In genomic region chr12:93244514-93245077, GRCh38 we compare ENCODE assay signal across 10 cellular contexts.
DNase-seq lines count a peak whose midpoint lies in the region; ATAC-seq and TF ChIP-seq lines count a peak whose summit lies in the region.
"Had no signal": no experiment of that assay in that cellular context is flagged by ENCODE, and none has a peak within 500 bp of the region (broad histone marks: within the 10 kb centered on the region; RNA-seq: fewer than 3 reads in every experiment).

No MANE protein-coding gene starts in this region.

- peak overlapping the region; percentile 74 for H3K27ac Mint-ChIP-seq in Caco-2 (ENCODE audit: unreplicated experiment)
- H3K27ac Mint-ChIP-seq in activated T-helper 1 cell treated with anti-CD3 and anti-CD28 coated beads, Interleukin-12 subunit alpha, Interleukin-12 subunit beta, Interleukin-2, Interleukin-4 antibody, amounts not matched to agents 30 ng/mL and 10 ng/mL and 1 ng/mL, durations not matched to agents 14 hours and 24 hours and 36 hours, result peak overlapping the region; percentile 69
- H3K27ac Mint-ChIP-seq in nephron, result peak overlapping the region; percentile 21 to 52 (median 23)

- H3K4me1 Mint-ChIP-seq in Caco-2 (ENCODE audit: low read depth, unreplicated experiment) (peaks cover 13% of the 10 kb centered on the region), nephron (peaks cover 40% of the 10 kb centered on the region)
- peaks cover 66% of the 10 kb centered on the region for H3K4me1 Mint-ChIP-seq in activated T-helper 1 cell treated with anti-CD3 and anti-CD28 coated beads, Interleukin-12 subunit alpha, Interleukin-12 subunit beta, Interleukin-2, Interleukin-4 antibody, amounts not matched to agents 30 ng/mL and 10 ng/mL and 1 ng/mL, durations not matched to agents 14 hours and 24 hours and 36 hours (ENCODE audit: low read depth)

- DNase-seq in Caco-2, result no peak
- DNase-seq in GM20000 (ENCODE audit: low spot score), result peak; percentile 43
- DNase-seq in activated T-helper 1 cell treated with anti-CD3 and anti-CD28 coated beads, Interleukin-12 subunit alpha, Interleukin-12 subunit beta, Interleukin-2, Interleukin-4 antibody, amounts not matched to agents 30 ng/mL and 10 ng/mL and 1 ng/mL, durations not matched to agents 14 hours and 24 hours and 36 hours (ENCODE audit: low spot score), result no peak
- no peak for DNase-seq in Ammon's horn (ENCODE audit: low spot score)
- DNase-seq in H4 (ENCODE audit: low spot score), result no peak
- no peak for DNase-seq in NCI-H510A (lab: John Stamatoyannopoulos, UW)
- DNase-seq: amniotic stem cell had no signal

- no TSS peak for BruUV-seq in Caco-2 (replicated peaks; lab: Mats Ljungman, UMichigan)

- H3K4me1 ChIP-seq in Caco-2, result peaks cover 13% of the 10 kb centered on the region

- H3K9me3 Mint-ChIP-seq in Caco-2 (ENCODE audit: unreplicated experiment), result peaks cover 16% of the 10 kb centered on the region
- H3K9me3 Mint-ChIP-seq in activated T-helper 1 cell treated with anti-CD3 and anti-CD28 coated beads, Interleukin-12 subunit alpha, Interleukin-12 subunit beta, Interleukin-2, Interleukin-4 antibody, amounts not matched to agents 30 ng/mL and 10 ng/mL and 1 ng/mL, durations not matched to agents 14 hours and 24 hours and 36 hours, result peaks cover 3% of the 10 kb centered on the region
- H3K9me3 Mint-ChIP-seq in nephron, result peaks cover 6% of the 10 kb centered on the region

- peak overlapping the region; percentile 32 for H3K4me3 Mint-ChIP-seq in Caco-2 (ENCODE audit: unreplicated experiment)
- peak overlapping the region; percentile 63 for H3K4me3 Mint-ChIP-seq in activated T-helper 1 cell treated with anti-CD3 and anti-CD28 coated beads, Interleukin-12 subunit alpha, Interleukin-12 subunit beta, Interleukin-2, Interleukin-4 antibody, amounts not matched to agents 30 ng/mL and 10 ng/mL and 1 ng/mL, durations not matched to agents 14 hours and 24 hours and 36 hours
- H3K4me3 Mint-ChIP-seq in nephron, result no peak overlapping the region

- CTCF ChIA-PET in Caco-2 (lab: Charles Lee), result interaction anchor here (0.6 to 1.2 kb wide), 3 partner anchors 10 to 153 kb away, joined by 3 to 5 read pairs (median 4); no protein-coding TSS in a partner anchor

- POLR2A ChIA-PET in Caco-2 (lab: Charles Lee), result interaction anchor here (1.2 kb wide), 1 partner anchor 122 kb away, joined by 4 read pairs; no protein-coding TSS in a partner anchor

- H3K27me3 Mint-ChIP-seq in Caco-2 (ENCODE audit: insufficient read depth, unreplicated experiment) (no peaks in the 10 kb centered on the region), nephron (ENCODE audit: low read depth) (no peaks in the 10 kb centered on the region)
- no peaks in the 10 kb centered on the region for H3K27me3 Mint-ChIP-seq in activated T-helper 1 cell treated with anti-CD3 and anti-CD28 coated beads, Interleukin-12 subunit alpha, Interleukin-12 subunit beta, Interleukin-2, Interleukin-4 antibody, amounts not matched to agents 30 ng/mL and 10 ng/mL and 1 ng/mL, durations not matched to agents 14 hours and 24 hours and 36 hours (ENCODE audit: insufficient read depth)

- H3K36me3 ChIP-seq in Caco-2 (ENCODE audit: control insufficient read depth, insufficient read depth, low read length), result no peaks in the 10 kb centered on the region

- no peaks in the 10 kb centered on the region for H3K27me3 ChIP-seq in Caco-2 (replicated peaks; ENCODE audit: control insufficient read depth, insufficient read depth, low read length)

- no peak overlapping the region for H3K4me3 ChIP-seq in Caco-2 (ENCODE audit: low read depth, low read length)

- ATAC-seq in GM21786 (IDR thresholded peaks at IDR 0.05; ENCODE audit: unreplicated experiment), result no peak
- ATAC-seq: Panc1 had no signal

- intact Hi-C loops in Caco-2 (cut with micrococcal nuclease; ENCODE audit: unreplicated experiment), result no loop called here
- intact Hi-C loops in activated T-helper 1 cell treated with anti-CD3 and anti-CD28 coated beads, Interleukin-12 subunit alpha, Interleukin-12 subunit beta, Interleukin-2, Interleukin-4 antibody, amounts not matched to agents 30 ng/mL and 10 ng/mL and 1 ng/mL, durations not matched to agents 14 hours and 24 hours and 36 hours (cut with micrococcal nuclease), result loop anchor here (1.0 to 5.0 kb wide), 4 partner anchors 77 to 315 kb away; partner anchors contain the start of genes EEA1 and NUDT4

- peaks cover 5% of the 10 kb centered on the region for H3K36me3 Mint-ChIP-seq in Caco-2 (ENCODE audit: insufficient read depth, unreplicated experiment)
- no peaks in the 10 kb centered on the region for H3K36me3 Mint-ChIP-seq in activated T-helper 1 cell treated with anti-CD3 and anti-CD28 coated beads, Interleukin-12 subunit alpha, Interleukin-12 subunit beta, Interleukin-2, Interleukin-4 antibody, amounts not matched to agents 30 ng/mL and 10 ng/mL and 1 ng/mL, durations not matched to agents 14 hours and 24 hours and 36 hours (ENCODE audit: low read depth)
- H3K36me3 Mint-ChIP-seq in nephron (ENCODE audit: low read depth), result no peaks in the 10 kb centered on the region

- 0 out of 2 replicates have a peak, but pooled peaks cover 6% of the 10 kb centered on the region for H3K9me3 ChIP-seq in Caco-2

- TF ChIP-seq CTCF in Caco-2 (IDR thresholded peaks at IDR 0.05; ENCODE audit: insufficient read depth in 1 of 2, low read depth in 1 of 2, low read length in 1 of 2, severe bottlenecking in 1 of 2, unreplicated experiment in 1 of 2) (no peak), GM20000 (IDR thresholded peaks at IDR 0.05; ENCODE audit: extremely low read depth, missing control alignments) (no peak), nephron (IDR thresholded peaks at IDR 0.05; ENCODE audit: unreplicated experiment in 3 of 3) (no peak)

Comparison
In these comparisons a context has a peak if more than half of its experiments do, and no peak if none do; other contexts are left out.
1. H3K27ac Mint-ChIP-seq: peak in every context shown above with its lines; median percentile 74 in Caco-2; 69 in activated T-helper 1 cell treated with anti-CD3 and anti-CD28 coated beads, Interleukin-12 subunit alpha, Interleukin-12 subunit beta, Interleukin-2, Interleukin-4 antibody, amounts not matched to agents 30 ng/mL and 10 ng/mL and 1 ng/mL, durations not matched to agents 14 hours and 24 hours and 36 hours; 23 in nephron.
2. H3K4me3 Mint-ChIP-seq: peak in Caco-2 (single experiment) and activated T-helper 1 cell treated with anti-CD3 and anti-CD28 coated beads, Interleukin-12 subunit alpha, Interleukin-12 subunit beta, Interleukin-2, Interleukin-4 antibody, amounts not matched to agents 30 ng/mL and 10 ng/mL and 1 ng/mL, durations not matched to agents 14 hours and 24 hours and 36 hours (single experiment); none in nephron (0 of 3).